ENCODE assay signal across 7 cellular contexts in the genomic region with DNA sequence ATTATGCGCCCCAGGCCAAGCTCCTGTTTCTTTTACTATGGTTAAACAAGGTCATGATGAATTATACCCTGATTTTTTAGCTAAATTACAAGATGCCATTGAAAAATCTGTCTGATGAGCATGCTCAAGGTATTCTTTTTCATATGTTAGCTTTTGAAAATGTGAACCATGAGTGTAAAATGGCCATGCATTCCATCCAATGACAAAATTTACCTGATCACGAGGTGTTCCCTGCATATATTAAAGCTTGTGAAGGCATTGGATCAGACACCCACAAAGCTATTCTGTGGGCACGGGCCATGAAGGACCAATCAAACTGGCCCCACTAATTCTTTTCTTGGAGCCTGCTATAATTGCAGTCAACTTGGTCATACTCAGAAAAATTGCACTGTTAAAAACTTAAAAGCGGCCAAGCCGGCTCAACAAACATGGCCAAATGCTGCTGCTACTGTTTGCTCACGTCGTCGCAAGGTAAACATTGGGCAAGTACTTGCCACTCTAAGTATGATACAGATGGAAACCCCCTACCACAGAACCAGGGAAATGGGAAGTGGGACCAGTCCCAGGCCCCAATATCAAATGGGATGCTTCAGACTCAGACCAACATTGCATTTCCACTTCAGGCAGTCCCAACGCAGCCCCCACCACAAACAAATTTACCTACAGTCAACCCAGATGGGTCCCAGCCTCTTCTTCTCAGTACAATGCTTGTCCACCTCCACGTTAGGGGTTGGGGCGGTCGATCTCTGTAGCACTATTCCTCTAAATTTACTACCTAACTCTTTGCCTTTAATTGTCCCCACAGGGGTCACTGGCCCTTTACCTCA. TPM values are rescaled to one million over a fixed set of nuclear protein-coding genes. Genes with fewer than 3 reads are reported as not detected.
A peak's percentile ranks its signal among the peaks of the same experiment; 100 is the strongest.
DNase-seq lines count a peak whose midpoint lies in the region; ATAC-seq, FAIRE-seq and TF ChIP-seq lines count a peak whose summit lies in the region.
"Not testable (repeated sequence)": the region's sequence is repeated elsewhere in the genome, so short reads cannot be mapped to it uniquely, and the experiment has no call there.

No MANE protein-coding gene starts in this region.

- H2AFZ ChIP-seq in GM23338; trophoblast cell (ENCODE audit: insufficient read depth, low read length, poor library complexity): not testable (repeated sequence)

- CTCF ChIA-PET in A673 (lab: Charles Lee); Caco-2 (lab: Charles Lee): not testable (repeated sequence)

- FAIRE-seq in bronchial epithelial cell (lab: Jason Lieb, UNC) = not testable (repeated sequence)

- H3K36me3 Mint-ChIP-seq in Caco-2 (ENCODE audit: insufficient read depth, unreplicated experiment) (peaks cover 50% of the 10 kb centered on the region), GM23338 (ENCODE audit: low read depth) (peaks cover 27% of the 10 kb centered on the region)

- H3K27ac ChIP-seq in A673 (ENCODE audit: low read depth, low read length, poor library complexity, severe bottlenecking) (peak overlapping the region; percentile 11), liver (ENCODE audit: low read depth in 1 of 2, low read length in 2 of 2) (peak overlapping the region; percentile 8 to 58)
- not testable (repeated sequence) for H3K27ac ChIP-seq in GM23338 (ENCODE audit: low read depth); trophoblast cell (ENCODE audit: low read depth, low read length)

- not testable (repeated sequence) for H3K14ac ChIP-seq in trophoblast cell (ENCODE audit: low read length)

- H3K36me3 ChIP-seq in A673 (ENCODE audit: insufficient read depth, low read length, poor library complexity, severe bottlenecking); Caco-2 (ENCODE audit: control insufficient read depth, insufficient read depth, low read length); GM23338 (ENCODE audit: insufficient read depth); bronchial epithelial cell (ENCODE audit: control insufficient read depth, insufficient read depth, low read length); liver (ENCODE audit: control insufficient read depth in 4 of 4, insufficient read depth in 3 of 4, low read depth in 1 of 4, low read length in 3 of 4); trophoblast cell (ENCODE audit: control insufficient read depth in 1 of 2, insufficient read depth in 2 of 2, low read length in 2 of 2): not testable (repeated sequence)

- H3K4me3 ChIP-seq in A673 (ENCODE audit: low read depth, low read length, poor library complexity, severe bottlenecking); Caco-2 (ENCODE audit: low read depth, low read length); GM23338; bronchial epithelial cell (ENCODE audit: low read depth, low read length); liver (ENCODE audit: low read depth in 1 of 3, low read length in 3 of 3); trophoblast cell (ENCODE audit: low read depth, low read length): not testable (repeated sequence)

- TF ChIP-seq CTCF in A673 (conservative IDR thresholded peaks at IDR 0.05; ENCODE audit: low read depth, low read length); Caco-2 (IDR thresholded peaks at IDR 0.05; ENCODE audit: insufficient read depth in 1 of 2, low read depth in 1 of 2, low read length in 1 of 2, severe bottlenecking in 1 of 2, unreplicated experiment in 1 of 2); GM23338 (conservative IDR thresholded peaks at IDR 0.05; ENCODE audit: low read depth in 2 of 2); bronchial epithelial cell (IDR thresholded peaks at IDR 0.05; ENCODE audit: insufficient read depth, low read length, severe bottlenecking); liver (IDR thresholded peaks at IDR 0.05; ENCODE audit: low read depth, low read length, missing input control): not testable (repeated sequence)

- H3K23ac ChIP-seq in trophoblast cell (ENCODE audit: low read length) = not testable (repeated sequence)

- not testable (repeated sequence) for H2BK5ac ChIP-seq in trophoblast cell (ENCODE audit: low read depth, low read length, poor library complexity)

- TF ChIP-seq RAD21 in liver (IDR thresholded peaks at IDR 0.05) = not testable (repeated sequence)

- H3K4me1 ChIP-seq in A673 (ENCODE audit: insufficient read depth, low read length, poor library complexity, severe bottlenecking) (peaks cover 26% of the 10 kb centered on the region), Caco-2 (peaks cover 29% of the 10 kb centered on the region), GM23338 (ENCODE audit: insufficient read depth) (peaks cover 14% of the 10 kb centered on the region; the same call in 1 of the 2 replicates), liver (ENCODE audit: control insufficient read depth in 4 of 4, insufficient read depth in 4 of 4, low read length in 3 of 4) (peaks cover 0 to 11% (median 6%) of the 10 kb centered on the region in 4 donors)
- H3K4me1 ChIP-seq in trophoblast cell (ENCODE audit: control insufficient read depth in 1 of 2, insufficient read depth in 2 of 2, low read length in 2 of 2) = not testable (repeated sequence)

- not testable (repeated sequence) for H4K8ac ChIP-seq in trophoblast cell (ENCODE audit: low read depth, low read length)

- H3K4ac ChIP-seq in trophoblast cell (ENCODE audit: low read depth, low read length) = not testable (repeated sequence)

- intact Hi-C loops in A673 (cut with micrococcal nuclease; ENCODE audit: unreplicated experiment); Caco-2 (cut with micrococcal nuclease; ENCODE audit: unreplicated experiment): not testable (repeated sequence)

- not testable (repeated sequence) for H3K9me3 ChIP-seq in A673 (ENCODE audit: low read depth, low read length, poor library complexity, severe bottlenecking); liver (ENCODE audit: control insufficient read depth in 4 of 4, low read length in 3 of 4); trophoblast cell (ENCODE audit: insufficient read depth, low read depth, low read length)
- H3K9me3 ChIP-seq in Caco-2 = peaks cover 17% of the 10 kb centered on the region

- not testable (repeated sequence) for H2BK12ac ChIP-seq in trophoblast cell (ENCODE audit: low read length)

- not testable (repeated sequence) for H3K79me2 ChIP-seq in GM23338 (replicated peaks; ENCODE audit: insufficient read depth); trophoblast cell (ENCODE audit: control insufficient read depth, insufficient read depth, low read length, poor library complexity)

- not testable (repeated sequence) for H3K4me2 ChIP-seq in GM23338; trophoblast cell (ENCODE audit: low read length)

- H3K4me1 Mint-ChIP-seq in Caco-2 (ENCODE audit: low read depth, unreplicated experiment) = peaks cover 51% of the 10 kb centered on the region
- H3K4me1 Mint-ChIP-seq in GM23338 = peaks cover 28% of the 10 kb centered on the region

- peaks cover 51% of the 10 kb centered on the region for H3K9me3 Mint-ChIP-seq in Caco-2 (ENCODE audit: unreplicated experiment)
- peaks cover 16% of the 10 kb centered on the region for H3K9me3 Mint-ChIP-seq in GM23338

- not testable (repeated sequence) for H3K27me3 Mint-ChIP-seq in Caco-2 (ENCODE audit: insufficient read depth, unreplicated experiment); GM23338 (ENCODE audit: insufficient read depth, low read depth, poor library complexity)

- POLR2A ChIA-PET in A673 (lab: Charles Lee; ENCODE audit: low non-redundant PET); Caco-2 (lab: Charles Lee): not testable (repeated sequence)

- not testable (repeated sequence) for BruUV-seq in A673 (replicated peaks; lab: Mats Ljungman, UMichigan); Caco-2 (replicated peaks; lab: Mats Ljungman, UMichigan)

- H3K27ac Mint-ChIP-seq in Caco-2 (ENCODE audit: unreplicated experiment) (peak overlapping the region; percentile 85), GM23338 (peak overlapping the region; percentile 38; the same call in 1 of the 2 replicates)

- ATAC-seq in GM23338 = not testable (repeated sequence)

- not testable (repeated sequence) for DNase-seq in A673 (ENCODE audit: low spot score); GM23338 (ENCODE audit: low spot score); trophoblast cell
- DNase-seq in Caco-2 (peak in 1 of 2 experiments; percentile 59), NCI-H748 (lab: John Stamatoyannopoulos, UW; ENCODE audit: unreplicated experiment) (peak; percentile 4), bronchial epithelial cell (ENCODE audit: low read depth) (peak; percentile 24)

- H2AK5ac ChIP-seq in trophoblast cell (ENCODE audit: low read length) = not testable (repeated sequence)

- H3K4me3 Mint-ChIP-seq in Caco-2 (ENCODE audit: unreplicated experiment) = peak overlapping the region; percentile 31
- not testable (repeated sequence) for H3K4me3 Mint-ChIP-seq in GM23338

- H3K18ac ChIP-seq in trophoblast cell (ENCODE audit: low read length) = peak overlapping the region; percentile 52

- H3K9me2 ChIP-seq in GM23338 (ENCODE audit: insufficient read depth) = not testable (repeated sequence)

- H2BK120ac ChIP-seq in trophoblast cell (ENCODE audit: insufficient read depth, low read length, poor library complexity) = not testable (repeated sequence)

- not testable (repeated sequence) for H4K12ac ChIP-seq in trophoblast cell (ENCODE audit: low read depth, low read length)

- not testable (repeated sequence) for H3K9ac ChIP-seq in liver (ENCODE audit: low read depth in 1 of 2, low read length in 2 of 2); trophoblast cell (ENCODE audit: low read length)

- not testable (repeated sequence) for H4K91ac ChIP-seq in trophoblast cell (ENCODE audit: low read depth, low read length)

- not testable (repeated sequence) for H3K27me3 ChIP-seq in A673 (replicated peaks; ENCODE audit: insufficient read depth, low read depth, low read length, poor library complexity); Caco-2 (replicated peaks; ENCODE audit: control insufficient read depth, insufficient read depth, low read length); GM23338 (ENCODE audit: insufficient read depth); bronchial epithelial cell (ENCODE audit: control insufficient read depth, insufficient read depth, low read length); liver (ENCODE audit: control insufficient read depth in 4 of 4, insufficient read depth in 4 of 4, low read length in 3 of 4); trophoblast cell (ENCODE audit: insufficient read depth, low read length)

- H3K79me1 ChIP-seq in trophoblast cell (ENCODE audit: low read length) = not testable (repeated sequence)

- not testable (repeated sequence) for H4K20me1 ChIP-seq in GM23338 (replicated peaks; ENCODE audit: insufficient read depth)

- not testable (repeated sequence) for H3F3A ChIP-seq in GM23338 (replicated peaks; ENCODE audit: low read depth)

- 60% methylated on average over 12 of the region's 12 CpGs for WGBS in liver
- WGBS in trophoblast cell (ENCODE audit: extremely low coverage, insufficient coverage, insufficient read length) = no CpG with 5 or more reads among the region's 12 CpGs

RNA-seq across cellular contexts. Expression of a gene that starts 27.8 kb away (rescaled TPM):
- total RNA-seq in A673 (2021) (19.1 and 20.6 TPM in 2 replicates), Caco-2 (2022) (27.9 and 28.5 TPM in 2 replicates), bronchial epithelial cell (18.2 and 20.9 TPM in 2 replicates), liver (10 to 100 TPM; 19.8 to 25.1 TPM)
- total RNA-seq in GM23338 (2014; rRNA removed; shearing (Covaris generic)) = 17.0 and 20.7 TPM in 2 replicates
- polyA plus RNA-seq in GM23338 (2016; fragmentation: Nextera tagmentation; extraction: Ambion mirVana) (6.1 and 6.6 TPM in 2 replicates), liver (1 to 10 TPM; 4.5 to 6.8 TPM)
- polyA plus RNA-seq in trophoblast cell (2013) = 14.6 and 15.9 TPM in 2 replicates
